In the genomic region with DNA sequence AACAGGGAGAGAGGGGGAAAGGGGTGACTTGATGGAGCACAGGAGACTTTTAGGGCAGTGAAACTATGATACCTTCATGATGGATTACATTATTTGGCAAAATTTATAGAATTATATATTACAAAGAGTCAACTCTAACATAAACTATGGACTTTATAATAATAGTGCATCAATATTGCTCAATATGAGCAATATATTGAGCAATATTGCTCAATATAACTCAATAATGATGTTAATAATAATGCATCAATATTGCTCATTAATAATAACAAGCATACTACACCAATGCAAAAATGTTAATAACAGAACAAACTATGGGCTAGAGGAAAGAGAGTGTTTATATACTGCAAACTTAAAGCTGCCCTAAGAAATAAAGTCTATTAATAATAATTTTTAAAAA, we compare ENCODE assay signal across 27 cellular contexts. TPM values are rescaled to one million over a fixed set of nuclear protein-coding genes. Genes with fewer than 3 reads are reported as not detected.
"Had no signal": no experiment of that assay in that cellular context is flagged by ENCODE, and none has a peak within 500 bp of the region (broad histone marks: within the 10 kb centered on the region; RNA-seq: fewer than 3 reads in every experiment).

No MANE protein-coding gene starts in this region.

- FAIRE-seq: urothelium cell line had no signal

- H3K4me3 ChIP-seq: stomach, suprapubic skin, testis, thoracic aorta, thyroid gland, tibial artery, tibial nerve, transverse colon, upper lobe of left lung, upper lobe of right lung, uterus, vagina had no signal

- H3K4me1 ChIP-seq: thyroid gland, uterus, vagina had no signal

- H3K9me3 ChIP-seq: stomach, suprapubic skin, testis, thoracic aorta, thyroid gland, tibial artery, tibial nerve, transverse colon, upper lobe of left lung, upper lobe of right lung, uterus, vagina had no signal

- H3K27me3 ChIP-seq: testis, thyroid gland, vagina had no signal

- DNase-seq: stimulated activated CD4-positive, alpha-beta T cell treated with anti-CD3 and anti-CD28 coated beads, Interleukin-2, amount 100 ng/mL, for 48 hours; stimulated activated CD4-positive, alpha-beta T cell treated with anti-CD3 and anti-CD28 coated beads, Interleukin-4, amount 100 ng/mL, for 1 hour; stimulated activated CD4-positive, alpha-beta T cell treated with anti-CD3 and anti-CD28 coated beads, Interleukin-4, amount 100 ng/mL, for 24 hours; stimulated activated CD4-positive, alpha-beta T cell treated with anti-CD3 and anti-CD28 coated beads, Interleukin-4, amount 100 ng/mL, for 4 hours; stimulated activated CD8-positive, alpha-beta memory T cell treated with anti-CD3 and anti-CD28 coated beads, Interleukin-4, amount 100 ng/mL, for 48 hours; stimulated activated naive B cell treated with anti-CD40 and anti-IgM and Interleukin-4, amounts not matched to agents 10 μg/mL and 1 μg/mL and 100 μg/mL, for 72 hours; stimulated activated naive CD4-positive, alpha-beta T cell; stimulated activated naive CD4-positive, alpha-beta T cell treated with Interleukin-2 at 50 U/mL for 16 hours; stimulated activated naive CD8-positive, alpha-beta T cell treated with anti-CD3 and anti-CD28 coated beads, Interleukin-15, amount 100 ng/mL, for 72 hours; stimulated activated naive CD8-positive, alpha-beta T cell treated with anti-CD3 and anti-CD28 coated beads, Interleukin-15, Interleukin-2, amounts not matched to agents 100 U/mL and 50 U/mL, for 24 hours; stomach; substantia nigra; testis; thyroid gland; tibial artery; transverse colon; trophoblast cell; upper lobe of left lung; upper lobe of right lung; uterus had no signal

- H3K27ac ChIP-seq: stomach, suprapubic skin, testis, thoracic aorta, thyroid gland, tibial artery, tibial nerve, transverse colon, upper lobe of left lung, upper lobe of right lung, uterus, vagina had no signal

- H3K36me3 ChIP-seq: stomach, suprapubic skin, thoracic aorta, thyroid gland, tibial artery, tibial nerve, transverse colon, upper lobe of left lung, upper lobe of right lung, uterus, vagina had no signal

- ATAC-seq: stimulated activated effector memory CD8-positive, alpha-beta T cell treated with anti-CD3 and anti-CD28 coated beads, Interleukin-12 subunit alpha, Interleukin-12 subunit beta, amount 100 ng/mL, for 72 hours; stimulated activated memory B cell treated with anti-CD40 and anti-IgM and Interleukin-4, amounts not matched to agents 10 μg/mL and 1 μg/mL and 100 μg/mL, for 72 hours; stimulated activated naive B cell treated with anti-CD40 and anti-IgM and Interleukin-4, amounts not matched to agents 10 μg/mL and 1 μg/mL and 100 μg/mL, for 72 hours; stimulated activated naive CD8-positive, alpha-beta T cell treated with anti-CD3 and anti-CD28 coated beads, Interleukin-15, amount 100 ng/mL, for 72 hours; stimulated activated naive CD8-positive, alpha-beta T cell treated with anti-CD3 and anti-CD28 coated beads, Interleukin-15, Interleukin-2, amounts not matched to agents 100 U/mL and 50 U/mL, for 24 hours; upper lobe of right lung had no signal

RNA-seq across cellular contexts. Expression of gene UNC80, which starts 3.1 kb away (rescaled TPM):
- total RNA-seq: thoracic aorta, upper lobe of right lung had no signal
